ENCODE assay signal across 19 cellular contexts in genomic region chr17:13544755-13545154, GRCh38. TPM values are rescaled to one million over a fixed set of nuclear protein-coding genes. Genes with fewer than 3 reads are reported as not detected.
DNase-seq lines count a peak whose midpoint lies in the region; ATAC-seq, FAIRE-seq and TF ChIP-seq lines count a peak whose summit lies in the region.
"Had no signal": no experiment of that assay in that cellular context is flagged by ENCODE, and none has a peak within 500 bp of the region (broad histone marks: within the 10 kb centered on the region; RNA-seq: fewer than 3 reads in every experiment).

No MANE protein-coding gene starts in this region.

- in situ Hi-C loops in transverse colon (cut with MboI; ENCODE audit: low pct_ligation_motif_present in 1 of 4, low pct_unique_long_range_greater_than_20kb in 1 of 4, low sequenced_read_pairs in 3 of 4), result loop anchor here in 1 of 4 donors (25.0 kb wide), 1 partner anchor 93 kb away; no protein-coding TSS in a partner anchor

- H4K91ac ChIP-seq in mesenchymal stem cell (ENCODE audit: low read length), result peak overlapping the region; percentile 45

- H3K27me3 ChIP-seq in mesenchymal stem cell (ENCODE audit: control insufficient read depth in 1 of 2, insufficient read depth in 1 of 2, low read length in 2 of 2), result no peaks in the 10 kb centered on the region
- H3K27me3 ChIP-seq in suprapubic skin, result no peaks in the 10 kb centered on the region
- H3K27me3 ChIP-seq in transverse colon, result no peaks in the 10 kb centered on the region
- H3K27me3 ChIP-seq: gastrocnemius medialis, sigmoid colon, thyroid gland had no signal

- H3K4me3 ChIP-seq in cardiac fibroblast (replicated peaks in 1 of 2; ENCODE audit: low read depth in 2 of 2, low read length in 2 of 2) (peak overlapping the region in 1 of 2 donors; percentile 5), mesenchymal stem cell (ENCODE audit: insufficient read depth in 1 of 2, low read depth in 1 of 2, low read length in 2 of 2) (no peak overlapping the region), suprapubic skin (no peak overlapping the region), transverse colon (no peak overlapping the region)
- H3K4me3 ChIP-seq: gastrocnemius medialis, sigmoid colon, thyroid gland had no signal

- TF ChIP-seq CTCF in cardiac fibroblast (IDR thresholded peaks at IDR 0.05; ENCODE audit: low read depth, low read length), result no peak
- no peak for TF ChIP-seq CTCF in suprapubic skin (IDR thresholded peaks at IDR 0.05)
- TF ChIP-seq CTCF in transverse colon (IDR thresholded peaks at IDR 0.05), result no peak

- H3K9me3 ChIP-seq in mesenchymal stem cell (ENCODE audit: control insufficient read depth, low read length), result no peaks in the 10 kb centered on the region
- no peaks in the 10 kb centered on the region for H3K9me3 ChIP-seq in suprapubic skin
- H3K9me3 ChIP-seq in transverse colon, result no peaks in the 10 kb centered on the region
- H3K9me3 ChIP-seq: gastrocnemius medialis, sigmoid colon, thyroid gland had no signal

- H3K18ac ChIP-seq in mesenchymal stem cell (ENCODE audit: low read depth in 1 of 2, low read length in 2 of 2), result no peak overlapping the region

- TF ChIP-seq POLR2A in suprapubic skin (IDR thresholded peaks at IDR 0.05) (no peak), transverse colon (IDR thresholded peaks at IDR 0.05) (no peak)

- H3K4me2 ChIP-seq in mesenchymal stem cell (ENCODE audit: low read length, poor library complexity, severe bottlenecking), result no peak overlapping the region

- intact Hi-C loops in transverse colon (cut with DNase I; ENCODE audit: low total_unique reads), result no loop called here

- WGBS in mesenchymal stem cell, result 91% methylated on average over 7 of the region's 9 CpGs
- 67% methylated on average over 9 of the region's 9 CpGs for WGBS in suprapubic skin
- WGBS in transverse colon (ENCODE audit: low coverage in 1 of 2), 2 donors, result 76 to 84% methylated on average over 7 to 9 of the region's 9 CpGs

- no peak overlapping the region for H2AK5ac ChIP-seq in mesenchymal stem cell (ENCODE audit: low read length, severe bottlenecking)

- no peak overlapping the region for H3K23ac ChIP-seq in mesenchymal stem cell (ENCODE audit: low read length in 2 of 2)

- no peak overlapping the region for H3K4ac ChIP-seq in mesenchymal stem cell (ENCODE audit: low read depth in 1 of 2, low read length in 2 of 2)

- H3K79me1 ChIP-seq in mesenchymal stem cell (replicated peaks; ENCODE audit: low read length, poor library complexity, severe bottlenecking), result no peaks in the 10 kb centered on the region

- no peak overlapping the region for H2BK12ac ChIP-seq in mesenchymal stem cell (ENCODE audit: low read length in 2 of 2)

- no peak for ATAC-seq in HG02763 (IDR thresholded peaks at IDR 0.05; ENCODE audit: unreplicated experiment)
- ATAC-seq in activated CD4-positive, CD25-positive, alpha-beta regulatory T cell treated with anti-CD3 and anti-CD28 coated beads, Interleukin-2, amount 50 U/mL, for 24 hours, result no peak
- ATAC-seq: activated CD4-positive, alpha-beta T cell treated with anti-CD3 and anti-CD28 coated beads for 36 hours; gastrocnemius medialis had no signal

- DNase-seq in RCC 7860 (ENCODE audit: low spot score), result peak; percentile 61
- DNase-seq in cardiac fibroblast (ENCODE audit: low read depth in 2 of 2), result peak; percentile 56 to 64
- no peak for DNase-seq in mesenchymal stem cell
- no peak for DNase-seq in suprapubic skin (ENCODE audit: low spot score in 2 of 2)
- DNase-seq in transverse colon, result no peak
- DNase-seq: activated CD4-positive, alpha-beta T cell treated with anti-CD3 and anti-CD28 coated beads for 36 hours; effector CD8-positive, alpha-beta T cell; gastrocnemius medialis; H9; NCI-H1694; NCI-H345; SHP77 treated with DMSO at 0.1 percent for 48 hours; stimulated activated CD4-positive, alpha-beta T cell treated with anti-CD3 and anti-CD28 coated beads, Interleukin-4, amount 100 ng/mL, for 1 hour; thyroid gland had no signal

- H2BK15ac ChIP-seq in mesenchymal stem cell (ENCODE audit: low read depth, poor library complexity, severe bottlenecking), result no peak overlapping the region

- no peak overlapping the region for H2BK5ac ChIP-seq in mesenchymal stem cell (ENCODE audit: low read depth, low read length, poor library complexity, severe bottlenecking)

- no peak overlapping the region for H4K8ac ChIP-seq in mesenchymal stem cell (ENCODE audit: low read length)

- no peak overlapping the region for H2BK120ac ChIP-seq in mesenchymal stem cell (ENCODE audit: low read depth, low read length)

- no peak for TF ChIP-seq EP300 in suprapubic skin (IDR thresholded peaks at IDR 0.05)
- no peak for TF ChIP-seq EP300 in transverse colon (IDR thresholded peaks at IDR 0.05; ENCODE audit: low read depth)

- H3K27ac ChIP-seq in mesenchymal stem cell (ENCODE audit: low read length, poor library complexity, severe bottlenecking) (peak overlapping the region; percentile 69), suprapubic skin (peak overlapping the region; percentile 52), transverse colon (no peak overlapping the region)
- H3K27ac ChIP-seq: C4-2B, gastrocnemius medialis, sigmoid colon, thyroid gland had no signal

- H3K36me3 ChIP-seq in mesenchymal stem cell (ENCODE audit: control insufficient read depth in 1 of 2, insufficient read depth in 2 of 2, low read depth in 1 of 2, low read length in 2 of 2) (peaks cover 0 to 18% of the 10 kb centered on the region in 2 experiments), suprapubic skin (no peaks in the 10 kb centered on the region), transverse colon (no peaks in the 10 kb centered on the region)
- H3K36me3 ChIP-seq: gastrocnemius medialis, sigmoid colon, thyroid gland had no signal

- H2AFZ ChIP-seq in mesenchymal stem cell (ENCODE audit: low read depth, low read length), result no peak overlapping the region

- peaks cover 3% of the 10 kb centered on the region for H3K4me1 ChIP-seq in mesenchymal stem cell (ENCODE audit: control insufficient read depth, insufficient read depth, low read depth, low read length)
- H3K4me1 ChIP-seq in suprapubic skin, result peaks cover 3% of the 10 kb centered on the region
- no peaks in the 10 kb centered on the region for H3K4me1 ChIP-seq in transverse colon
- H3K4me1 ChIP-seq: gastrocnemius medialis, sigmoid colon, thyroid gland had no signal

- H3K9ac ChIP-seq in mesenchymal stem cell (ENCODE audit: low read length), result peak overlapping the region; percentile 77

- no peak overlapping the region for H3K14ac ChIP-seq in mesenchymal stem cell (ENCODE audit: low read length in 2 of 2)

- peak; percentile 48 for FAIRE-seq in RCC 7860 (lab: Jason Lieb, UNC)

RNA-seq across cellular contexts. Expression of gene HS3ST3A1, which starts 57.0 kb away (rescaled TPM):
- polyA plus RNA-seq in mesenchymal stem cell (2013, experiment 1 of 2), result 11.7 TPM
- 10.4 TPM for polyA plus RNA-seq in mesenchymal stem cell (2013, experiment 2 of 2)
- total RNA-seq in suprapubic skin (10 to 100 TPM in 1 of 4 donors, 1 to 10 TPM in 3; 2.9 to 10.5 (median 5.0) TPM), transverse colon (1 to 10 TPM in 3 of 4 donors, under 1 TPM in 1; 0.41 to 3.6 (median 1.8) TPM)
- total RNA-seq: HT-29 had no signal

Comparison
In these comparisons a context has a peak if more than half of its experiments do, and no peak if none do; other contexts are left out.
1. DNase-seq: peak in RCC 7860 (single experiment) and cardiac fibroblast (2 of 2); none in mesenchymal stem cell (single experiment), suprapubic skin (0 of 2) and transverse colon (single experiment).
2. H3K27ac ChIP-seq: peak in mesenchymal stem cell (single experiment) and suprapubic skin (single experiment); none in transverse colon (0 of 4).